Comparison of ENCODE assay signal across 1 cellular context in the genomic region with DNA sequence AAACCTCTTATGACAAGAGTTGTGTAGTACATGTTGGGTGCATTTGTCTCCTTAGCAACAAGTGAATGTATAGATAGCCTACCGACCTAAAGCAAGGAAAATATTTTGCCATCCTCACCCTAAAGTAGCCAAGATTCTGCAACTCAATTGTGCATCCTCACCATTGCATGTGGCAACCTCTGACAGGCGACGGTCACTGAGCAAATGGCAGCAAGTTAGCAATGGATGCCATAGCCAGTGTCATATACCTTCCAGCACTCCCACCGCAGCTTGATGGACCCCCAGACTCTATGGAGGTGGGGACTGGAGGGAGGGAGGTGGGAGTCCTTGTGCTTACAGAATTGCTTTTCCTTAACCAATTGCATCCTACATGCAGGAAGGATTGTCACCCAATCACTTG.
TF ChIP-seq lines count a peak whose summit lies in the region.

No MANE protein-coding gene starts in this region.

TF ChIP-seq in K562, 482 proteins besides CTCF, POLR2A, EP300 and RAD21 (continued from another document):
- TF ChIP-seq, protein P1, sequence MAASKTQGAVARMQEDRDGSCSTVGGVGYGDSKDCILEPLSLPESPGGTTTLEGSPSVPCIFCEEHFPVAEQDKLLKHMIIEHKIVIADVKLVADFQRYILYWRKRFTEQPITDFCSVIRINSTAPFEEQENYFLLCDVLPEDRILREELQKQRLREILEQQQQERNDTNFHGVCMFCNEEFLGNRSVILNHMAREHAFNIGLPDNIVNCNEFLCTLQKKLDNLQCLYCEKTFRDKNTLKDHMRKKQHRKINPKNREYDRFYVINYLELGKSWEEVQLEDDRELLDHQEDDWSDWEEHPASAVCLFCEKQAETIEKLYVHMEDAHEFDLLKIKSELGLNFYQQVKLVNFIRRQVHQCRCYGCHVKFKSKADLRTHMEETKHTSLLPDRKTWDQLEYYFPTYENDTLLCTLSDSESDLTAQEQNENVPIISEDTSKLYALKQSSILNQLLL (CRISPR knock-in tag; IDR thresholded peaks at IDR 0.05; ENCODE audit: borderline replicate concordance), result no peak
- TF ChIP-seq ARNT (IDR thresholded peaks at IDR 0.05) (no peak), RBFOX2 (IDR thresholded peaks at IDR 0.05; ENCODE audit: low read depth, low read length) (no peak), NFIX (CRISPR knock-in tag; IDR thresholded peaks at IDR 0.05; ENCODE audit: low read depth) (no peak), MBD1 (CRISPR knock-in tag; IDR thresholded peaks at IDR 0.05) (no peak), ZNF134 (CRISPR knock-in tag; conservative IDR thresholded peaks at IDR 0.05) (no peak), NFE2L1 (tag; IDR thresholded peaks at IDR 0.05; ENCODE audit: borderline replicate concordance, low read depth) (no peak), RCOR1 (IDR thresholded peaks at IDR 0.05; ENCODE audit: borderline replicate concordance in 1 of 2, low read depth in 2 of 2, low read length in 2 of 2) (no peak)
